Comparison of ENCODE assay signal across 1 cellular context in genomic region chr19:58355891-58356235, GRCh38.
TF ChIP-seq lines count a peak whose summit lies in the region.

No MANE protein-coding gene starts in this region.

TF ChIP-seq in WTC11, 78 proteins besides CTCF, POLR2A, EP300 and RAD21 (continued from another document):
- TF ChIP-seq ARID4B (CRISPR knock-in tag; IDR thresholded peaks at IDR 0.05; ENCODE audit: borderline replicate concordance) = no peak
- TF ChIP-seq NFE2L1 (CRISPR knock-in tag; IDR thresholded peaks at IDR 0.05) = no peak
- TF ChIP-seq AR (CRISPR knock-in tag; IDR thresholded peaks at IDR 0.05) = no peak
- no peak for TF ChIP-seq TCF7 (CRISPR knock-in tag; IDR thresholded peaks at IDR 0.05; ENCODE audit: low read depth)
- TF ChIP-seq, protein P1, sequence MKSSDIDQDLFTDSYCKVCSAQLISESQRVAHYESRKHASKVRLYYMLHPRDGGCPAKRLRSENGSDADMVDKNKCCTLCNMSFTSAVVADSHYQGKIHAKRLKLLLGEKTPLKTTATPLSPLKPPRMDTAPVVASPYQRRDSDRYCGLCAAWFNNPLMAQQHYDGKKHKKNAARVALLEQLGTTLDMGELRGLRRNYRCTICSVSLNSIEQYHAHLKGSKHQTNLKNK (CRISPR knock-in tag; IDR thresholded peaks at IDR 0.05) = no peak
- TF ChIP-seq ZNF219 (CRISPR knock-in tag; IDR thresholded peaks at IDR 0.05; ENCODE audit: borderline replicate concordance) = no peak
- TF ChIP-seq SOX15 (CRISPR knock-in tag; IDR thresholded peaks at IDR 0.05) = no peak
- no peak for TF ChIP-seq KAT7 (CRISPR knock-in tag; IDR thresholded peaks at IDR 0.05; ENCODE audit: borderline replicate concordance)
- TF ChIP-seq ZNF671 (CRISPR knock-in tag; IDR thresholded peaks at IDR 0.05) = no peak
- no peak for TF ChIP-seq USF2 (CRISPR knock-in tag; IDR thresholded peaks at IDR 0.05)
- TF ChIP-seq, protein P2, sequence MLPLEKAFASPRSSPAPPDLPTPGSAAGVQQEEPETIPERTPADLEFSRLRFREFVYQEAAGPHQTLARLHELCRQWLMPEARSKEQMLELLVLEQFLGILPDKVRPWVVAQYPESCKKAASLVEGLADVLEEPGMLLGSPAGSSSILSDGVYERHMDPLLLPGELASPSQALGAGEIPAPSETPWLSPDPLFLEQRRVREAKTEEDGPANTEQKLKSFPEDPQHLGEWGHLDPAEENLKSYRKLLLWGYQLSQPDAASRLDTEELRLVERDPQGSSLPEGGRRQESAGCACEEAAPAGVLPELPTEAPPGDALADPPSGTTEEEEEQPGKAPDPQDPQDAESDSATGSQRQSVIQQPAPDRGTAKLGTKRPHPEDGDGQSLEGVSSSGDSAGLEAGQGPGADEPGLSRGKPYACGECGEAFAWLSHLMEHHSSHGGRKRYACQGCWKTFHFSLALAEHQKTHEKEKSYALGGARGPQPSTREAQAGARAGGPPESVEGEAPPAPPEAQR (CRISPR knock-in tag; IDR thresholded peaks at IDR 0.05) = no peak
- TF ChIP-seq OVOL2 (CRISPR knock-in tag; IDR thresholded peaks at IDR 0.05; ENCODE audit: borderline replicate concordance) = no peak
- TF ChIP-seq ETV6 (CRISPR knock-in tag; IDR thresholded peaks at IDR 0.05) = no peak
- TF ChIP-seq, protein P3, sequence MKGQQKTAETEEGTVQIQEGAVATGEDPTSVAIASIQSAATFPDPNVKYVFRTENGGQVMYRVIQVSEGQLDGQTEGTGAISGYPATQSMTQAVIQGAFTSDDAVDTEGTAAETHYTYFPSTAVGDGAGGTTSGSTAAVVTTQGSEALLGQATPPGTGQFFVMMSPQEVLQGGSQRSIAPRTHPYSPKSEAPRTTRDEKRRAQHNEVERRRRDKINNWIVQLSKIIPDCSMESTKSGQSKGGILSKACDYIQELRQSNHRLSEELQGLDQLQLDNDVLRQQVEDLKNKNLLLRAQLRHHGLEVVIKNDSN (CRISPR knock-in tag; IDR thresholded peaks at IDR 0.05) = no peak
- no peak for TF ChIP-seq AFF4 (CRISPR knock-in tag; IDR thresholded peaks at IDR 0.05; ENCODE audit: borderline replicate concordance)
TF ChIP-seq in WTC11: peak in this region for 0.
